Comparison of ENCODE assay signal across 8 cellular contexts in the genomic region with DNA sequence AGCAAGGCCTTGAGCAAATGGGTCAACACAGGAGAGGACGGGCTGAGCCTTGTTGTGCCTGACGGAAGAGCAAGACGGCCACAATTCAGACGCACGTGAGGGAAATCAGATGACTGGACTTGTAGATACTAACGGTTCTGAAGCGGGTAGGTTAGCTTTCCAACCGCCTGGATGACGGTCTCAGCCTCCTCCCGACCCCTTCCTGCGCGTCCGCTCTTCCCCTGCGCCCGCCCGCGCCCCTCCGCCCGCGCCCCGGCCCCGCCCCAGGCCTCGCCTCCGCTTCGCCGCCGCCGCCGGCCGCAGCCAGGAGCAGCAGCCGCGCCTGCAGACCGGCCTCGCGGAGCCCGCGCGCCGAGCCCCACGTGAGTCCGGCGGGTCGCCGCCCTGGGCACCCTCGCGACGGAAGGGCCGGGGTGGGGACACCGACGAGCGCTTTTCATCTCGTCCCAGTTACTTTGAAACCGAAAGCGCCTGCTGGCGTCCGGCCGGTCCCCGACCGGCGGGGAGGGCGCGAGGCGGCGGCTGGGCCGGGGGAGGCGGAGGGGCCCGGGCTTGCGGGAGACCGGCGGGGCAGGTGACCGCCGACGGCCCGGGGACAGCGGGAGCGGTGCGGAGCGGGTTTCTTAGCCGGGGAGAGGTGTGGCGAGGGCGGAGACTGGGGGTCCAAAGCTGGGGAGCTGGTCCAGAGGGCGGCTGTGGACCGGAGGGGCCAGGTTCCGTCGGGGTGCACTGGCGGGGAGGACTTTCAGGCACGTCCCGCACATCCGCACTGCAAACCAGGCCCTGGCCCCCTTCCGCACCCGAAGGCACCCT. TPM values are rescaled to one million over a fixed set of nuclear protein-coding genes. Genes with fewer than 3 reads are reported as not detected.
DNase-seq lines count a peak whose midpoint lies in the region; ATAC-seq and TF ChIP-seq lines count a peak whose summit lies in the region.

Gene TRAF5 (plus strand): TSS at position 306 of the 813 bp plus-strand sequence. CDS start 26,407 bp downstream, outside the sequence.

- TF ChIP-seq CTCF in fibroblast of pulmonary artery (IDR thresholded peaks at IDR 0.05; ENCODE audit: low read length, missing control alignments) = no peak
- TF ChIP-seq CTCF in nephron (IDR thresholded peaks at IDR 0.05; ENCODE audit: unreplicated experiment in 3 of 3) = no peak
- no peak for TF ChIP-seq CTCF in upper lobe of left lung (IDR thresholded peaks at IDR 0.05)

- peak in 1 of 4 donors; percentile 17 for TF ChIP-seq POLR2A in upper lobe of left lung (IDR thresholded peaks at IDR 0.05)

- H3K27ac Mint-ChIP-seq in nephron = peak within 1 kb of the TSS; percentile 80 to 97 (median 89)

- H3K27me3 Mint-ChIP-seq in nephron (ENCODE audit: low read depth) = peaks cover 21% of the 10 kb centered on the region

- no peaks in the 10 kb centered on the region for H3K9me3 ChIP-seq in upper lobe of left lung

- no peaks in the 10 kb centered on the region for H3K36me3 Mint-ChIP-seq in nephron (ENCODE audit: low read depth)

- 0% methylated on average over 8 to 29 of the region's 91 CpGs for WGBS in upper lobe of left lung, 2 donors

- no peaks in the 10 kb centered on the region for H3K27me3 ChIP-seq in upper lobe of left lung

- H3K4me3 ChIP-seq in fibroblast of pulmonary artery (replicated peaks; ENCODE audit: low read depth, low read length) = peak within 1 kb of the TSS; percentile 77
- H3K4me3 ChIP-seq in upper lobe of left lung = peak within 1 kb of the TSS; percentile 73 to 90 (median 80)

- no peak for TF ChIP-seq EP300 in upper lobe of left lung (IDR thresholded peaks at IDR 0.05)

- H3K4me3 Mint-ChIP-seq in nephron = peak within 1 kb of the TSS; percentile 91 to 99 (median 98)

- peaks cover 10 to 24% (median 11%) of the 10 kb centered on the region in 4 donors for H3K4me1 ChIP-seq in upper lobe of left lung

- DNase-seq in NCI-H748 (lab: John Stamatoyannopoulos, UW; ENCODE audit: unreplicated experiment) (peak; percentile 56), NCI-H748 treated with DMSO at 0.1 percent for 48 hours (lab: John Stamatoyannopoulos, UW) (no peak), NCI-H69 (lab: John Stamatoyannopoulos, UW) (peak; percentile 80), fibroblast of pulmonary artery (ENCODE audit: low read depth) (peak; percentile 59), upper lobe of left lung (peak; percentile 36 to 94)
- DNase-seq in activated T-cell treated with anti-CD3 and anti-CD28 coated beads, Interleukin-2, amount 50 U/mL, for 48 hours = peak; percentile 64 to 74

- no peaks in the 10 kb centered on the region for H3K36me3 ChIP-seq in upper lobe of left lung

- H3K9me3 Mint-ChIP-seq in nephron = no peaks in the 10 kb centered on the region

- H3K27ac ChIP-seq in upper lobe of left lung = peak within 1 kb of the TSS; percentile 62 to 87 (median 80)

- ATAC-seq in HG02759 (IDR thresholded peaks at IDR 0.05; ENCODE audit: unreplicated experiment) = peak; percentile 42
- ATAC-seq in upper lobe of left lung (ENCODE audit: low FRiP score in 2 of 2) = peak in 1 of 2 donors; percentile 89

- peaks cover 44% of the 10 kb centered on the region for H3K4me1 Mint-ChIP-seq in nephron

RNA-seq across cellular contexts. Expression of gene TRAF5, which starts in this region (rescaled TPM):
- 10 to 100 TPM in 3 of 6 donors, 1 to 10 TPM in 3; 4.6 to 13.6 (median 9.5) TPM for total RNA-seq in upper lobe of left lung
